Comparison of ENCODE assay signal across 1 cellular context in genomic region chr22:38303974-38304373, GRCh38.
TF ChIP-seq lines count a peak whose summit lies in the region.

No MANE protein-coding gene starts in this region.

TF ChIP-seq in HepG2, 621 proteins besides CTCF, POLR2A, EP300 and RAD21:
- TF ChIP-seq ZBTB7B (CRISPR knock-in tag; IDR thresholded peaks at IDR 0.05) (no peak), CEBPB (IDR thresholded peaks at IDR 0.05; ENCODE audit: borderline replicate concordance, low read depth, low read length) (0 out of 2 replicates have a peak, but pooled peaks have one; percentile 53)
